ENCODE assay signal across 8 cellular contexts in the genomic region with DNA sequence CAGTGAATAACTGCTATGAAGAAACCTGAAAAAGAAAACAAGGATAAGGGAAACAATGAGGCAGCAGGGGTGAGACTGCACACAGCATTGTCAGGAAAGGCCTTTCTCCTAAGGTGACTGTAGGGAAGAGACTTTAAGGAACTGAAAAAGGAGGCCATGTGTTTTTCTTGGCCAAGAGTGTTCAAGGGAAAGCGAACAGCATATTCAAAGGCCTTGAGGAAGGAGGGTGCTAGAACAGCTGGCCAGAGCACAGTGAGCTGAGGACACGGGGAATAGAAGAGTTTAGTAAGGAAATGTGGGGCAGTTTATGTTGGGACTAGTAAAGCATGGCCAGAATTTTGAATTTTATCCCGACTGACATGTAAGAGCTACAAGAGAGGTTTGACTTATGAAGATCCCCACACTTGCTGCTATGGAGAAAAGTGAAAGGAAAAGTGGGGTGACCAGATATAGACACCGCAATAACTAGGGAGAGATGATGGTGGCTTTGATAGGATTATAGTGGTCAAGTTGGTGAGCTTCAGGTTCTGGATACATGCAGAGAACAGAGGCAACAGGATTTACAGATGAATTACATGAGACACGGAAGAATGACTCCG. TPM values are rescaled to one million over a fixed set of nuclear protein-coding genes. Genes with fewer than 3 reads are reported as not detected.
A peak's percentile ranks its signal among the peaks of the same experiment; 100 is the strongest.
DNase-seq lines count a peak whose midpoint lies in the region; ATAC-seq and TF ChIP-seq lines count a peak whose summit lies in the region.

No MANE protein-coding gene starts in this region.

- H3K4me3 Mint-ChIP-seq in CD4-positive, alpha-beta T cell = peak overlapping the region; percentile 92
- peak overlapping the region; percentile 83 to 97 (median 94) for H3K4me3 Mint-ChIP-seq in IgD-negative memory B cell
- peak overlapping the region; percentile 66 to 97 (median 93) for H3K4me3 Mint-ChIP-seq in naive B cell

- H3K27ac Mint-ChIP-seq in CD4-positive, alpha-beta T cell = peak overlapping the region; percentile 79
- H3K27ac Mint-ChIP-seq in IgD-negative memory B cell = peak overlapping the region; percentile 69 to 92 (median 90)
- H3K27ac Mint-ChIP-seq in naive B cell = peak overlapping the region; percentile 42 to 99 (median 77)

- in situ Hi-C loops in astrocyte of the spinal cord (cut with HindIII; ENCODE audit: low sequenced_read_pairs) = no loop called here

- no peak overlapping the region for H3K27ac ChIP-seq in CD4-positive, alpha-beta T cell (ENCODE audit: low read depth, low read length)

- no peak for TF ChIP-seq CTCF in CD4-positive, alpha-beta T cell (IDR thresholded peaks at IDR 0.05)
- TF ChIP-seq CTCF in astrocyte of the spinal cord (IDR thresholded peaks at IDR 0.05; ENCODE audit: low read depth, low read length) = no peak

- H3K9me3 ChIP-seq in CD4-positive, alpha-beta T cell (ENCODE audit: control insufficient read depth, low read length) = no peaks in the 10 kb centered on the region

- no peak for DNase-seq in CD4-positive, alpha-beta T cell
- DNase-seq in astrocyte of the spinal cord (ENCODE audit: low read depth, low spot score) (no peak), naive B cell (no peak), cerebellum (ENCODE audit: low spot score) (no peak), DMS 273 (lab: John Stamatoyannopoulos, UW; ENCODE audit: unreplicated experiment) (no peak), SW 1271 (lab: John Stamatoyannopoulos, UW) (no peak)

- CTCF ChIA-PET in CD4-positive, alpha-beta T cell (lab: Charles Lee) = no interaction called here

- H3K9me3 Mint-ChIP-seq in CD4-positive, alpha-beta T cell = no peaks in the 10 kb centered on the region
- H3K9me3 Mint-ChIP-seq in IgD-negative memory B cell = no peaks in the 10 kb centered on the region
- no peaks in the 10 kb centered on the region for H3K9me3 Mint-ChIP-seq in naive B cell

- POLR2A ChIA-PET in CD4-positive, alpha-beta T cell (lab: Charles Lee) = interaction anchor here (0.6 to 14.8 kb wide), 5 partner anchors 9 to 133 kb away, joined by 3 to 479 read pairs (median 7); a partner anchor contains a TSS

- no peaks in the 10 kb centered on the region for H3K27me3 Mint-ChIP-seq in CD4-positive, alpha-beta T cell
- H3K27me3 Mint-ChIP-seq in IgD-negative memory B cell (no peaks in the 10 kb centered on the region), naive B cell (no peaks in the 10 kb centered on the region)

- intact Hi-C loops in CD4-positive, alpha-beta T cell (cut with DNase I, micrococcal nuclease) = loop anchor here in 1 of 2 experiments (2.0 kb wide), 1 partner anchor 13 kb away; no protein-coding TSS in a partner anchor

- H3K36me3 Mint-ChIP-seq in CD4-positive, alpha-beta T cell (ENCODE audit: low read depth) = peaks cover 7% of the 10 kb centered on the region
- H3K36me3 Mint-ChIP-seq in IgD-negative memory B cell = no peaks in the 10 kb centered on the region
- H3K36me3 Mint-ChIP-seq in naive B cell = no peaks in the 10 kb centered on the region

- ATAC-seq in CD4-positive, alpha-beta T cell (ENCODE audit: poor library complexity) = no peak
- no peak for ATAC-seq in naive B cell (ENCODE audit: low read depth in 2 of 2)
- no peak for ATAC-seq in GM19467 (IDR thresholded peaks at IDR 0.05; ENCODE audit: unreplicated experiment)

- no peaks in the 10 kb centered on the region for H3K27me3 ChIP-seq in CD4-positive, alpha-beta T cell (ENCODE audit: control insufficient read depth, insufficient read depth, low read length)

- peak overlapping the region; percentile 86 for H3K4me3 ChIP-seq in astrocyte of the spinal cord (ENCODE audit: low read depth, low read length)

- peaks cover 30% of the 10 kb centered on the region for H3K4me1 Mint-ChIP-seq in CD4-positive, alpha-beta T cell (ENCODE audit: low read depth)
- H3K4me1 Mint-ChIP-seq in IgD-negative memory B cell (peaks cover 10 to 16% (median 10%) of the 10 kb centered on the region in 3 donors), naive B cell (peaks cover 12 to 22% (median 15%) of the 10 kb centered on the region in 3 donors)

RNA-seq across cellular contexts. Expression of a gene that starts 1.4 kb away (rescaled TPM):
- 1 to 10 TPM; 1.4 TPM for total RNA-seq in CD4-positive, alpha-beta T cell
- polyA plus RNA-seq in IgD-negative memory B cell (13.0 TPM), naive B cell (ENCODE audit: low read depth in 6 of 6) (10 to 100 TPM in 4 of 6 donors, 1 to 10 TPM in 2; 4.7 to 14.9 (median 12.0) TPM)
- 8.0 TPM for total RNA-seq in cerebellum

RNA-seq across cellular contexts. Expression of a gene that starts 6.7 kb away (rescaled TPM):
- 10 to 100 TPM; 79.7 to 81.7 TPM for total RNA-seq in CD4-positive, alpha-beta T cell
- 25.7 TPM for polyA plus RNA-seq in IgD-negative memory B cell
- polyA plus RNA-seq in naive B cell (ENCODE audit: low read depth in 6 of 6) = 10 to 100 TPM; 18.2 to 31.9 (median 23.0) TPM
- total RNA-seq in cerebellum = 27.5 TPM

RNA-seq across cellular contexts. Expression of a gene that starts 25.1 kb away (rescaled TPM):
- total RNA-seq in CD4-positive, alpha-beta T cell = 10 to 100 TPM; 23.6 to 24.3 TPM
- 15.6 TPM for polyA plus RNA-seq in IgD-negative memory B cell
- polyA plus RNA-seq in naive B cell (ENCODE audit: low read depth in 6 of 6) = 10 to 100 TPM; 18.6 to 23.5 (median 20.5) TPM
- total RNA-seq in cerebellum = 46.5 TPM

RNA-seq across cellular contexts. Expression of a gene that starts 55.7 kb away (rescaled TPM):
- 100 to 1,000 TPM; 121 to 126 TPM for total RNA-seq in CD4-positive, alpha-beta T cell
- polyA plus RNA-seq in IgD-negative memory B cell = 141 TPM
- polyA plus RNA-seq in naive B cell (ENCODE audit: low read depth in 6 of 6) = 100 to 1,000 TPM; 111 to 151 (median 120) TPM
- 103 TPM for total RNA-seq in cerebellum
